ENCODE assay signal across 21 cellular contexts in the genomic region with DNA sequence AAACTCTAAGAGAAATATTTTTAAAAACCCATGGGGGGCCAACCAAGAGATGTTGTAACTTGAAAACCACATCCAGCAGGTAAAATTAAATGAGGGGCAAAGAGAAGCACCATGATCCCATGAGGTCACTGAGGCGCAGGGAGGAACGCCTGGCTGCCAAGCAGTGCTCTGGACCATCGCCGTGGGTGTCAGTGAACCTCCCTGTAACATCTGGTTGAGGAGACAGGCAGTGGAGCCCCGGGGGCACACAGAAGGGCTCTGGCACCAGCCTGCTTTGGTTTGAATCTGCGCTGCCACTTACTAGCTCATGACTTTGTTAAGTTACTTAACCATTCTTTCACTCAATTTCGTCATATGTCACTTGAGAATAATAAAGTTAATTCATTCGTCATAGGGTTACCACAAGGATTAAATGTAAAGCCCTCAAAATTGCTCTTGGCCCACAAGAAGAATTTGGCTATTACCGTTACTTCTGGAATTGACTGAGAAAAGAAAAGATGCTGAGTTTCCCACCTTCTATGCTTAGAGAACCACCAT. TPM values are rescaled to one million over a fixed set of nuclear protein-coding genes. Genes with fewer than 3 reads are reported as not detected.
DNase-seq lines count a peak whose midpoint lies in the region; ATAC-seq and TF ChIP-seq lines count a peak whose summit lies in the region.
"Had no signal": no experiment of that assay in that cellular context is flagged by ENCODE, and none has a peak within 500 bp of the region (broad histone marks: within the 10 kb centered on the region; RNA-seq: fewer than 3 reads in every experiment).

No MANE protein-coding gene starts in this region.

- TF ChIP-seq CTCF in lower leg skin (IDR thresholded peaks at IDR 0.05): no peak
- no peak for TF ChIP-seq CTCF in mucosa of descending colon (IDR thresholded peaks at IDR 0.05)

- peak; percentile 20 for DNase-seq in H4 (ENCODE audit: low spot score)
- DNase-seq in SJCRH30: peak; percentile 44 to 53
- peak; percentile 8 for DNase-seq in amniotic epithelial cell (ENCODE audit: low read depth)
- peak; percentile 3 for DNase-seq in iris pigment epithelial cell (ENCODE audit: low read depth)
- no peak for DNase-seq in lower leg skin (ENCODE audit: low spot score in 2 of 2)
- DNase-seq in T-helper 1 cell: no peak
- DNase-seq in NCI-H1436 treated with DMSO at 0.1 percent for 48 hours (lab: John Stamatoyannopoulos, UW): no peak
- no peak for DNase-seq in mucosa of descending colon
- DNase-seq: CD4-positive, CD25-positive, alpha-beta regulatory T cell; COR-L47; DMS79; GOT3; Karpas-422; NCI-H1048; NCI-H1417 treated with DMSO at 0.1 percent for 48 hours; NCI-H187 treated with DMSO at 0.1 percent for 48 hours; NCI-H2107; NCI-H774; Peyer's patch had no signal

- H3K4me3 ChIP-seq in SJCRH30: no peak overlapping the region
- no peak overlapping the region for H3K4me3 ChIP-seq in lower leg skin (ENCODE audit: low read depth, poor library complexity, severe bottlenecking)
- no peak overlapping the region for H3K4me3 ChIP-seq in mucosa of descending colon
- H3K4me3 ChIP-seq: A549, GM12878, Peyer's patch had no signal

- no peaks in the 10 kb centered on the region; the same call in 1 of the 2 replicates for H3K27me3 ChIP-seq in SJCRH30
- H3K27me3 ChIP-seq: Peyer's patch had no signal

- 71 to 75% methylated on average over 9 of the region's 9 CpGs for WGBS in lower leg skin, 2 donors

- no peak for ATAC-seq in mucosa of descending colon
- ATAC-seq: A549, GM12878 had no signal

- no peak for TF ChIP-seq POLR2A in lower leg skin (IDR thresholded peaks at IDR 0.05)

- no peaks in the 10 kb centered on the region for H3K9me3 ChIP-seq in SJCRH30 (replicated peaks)
- no peaks in the 10 kb centered on the region for H3K9me3 ChIP-seq in mucosa of descending colon
- H3K9me3 ChIP-seq: A549, Peyer's patch had no signal

- H3K36me3 ChIP-seq in SJCRH30 (no peaks in the 10 kb centered on the region), mucosa of descending colon (ENCODE audit: low read depth) (no peaks in the 10 kb centered on the region)
- H3K36me3 ChIP-seq: Peyer's patch had no signal

- H3K4me1 ChIP-seq in SJCRH30 (peaks cover 11% of the 10 kb centered on the region), mucosa of descending colon (ENCODE audit: low read depth) (no peaks in the 10 kb centered on the region)
- H3K4me1 ChIP-seq: A549, Peyer's patch had no signal

- intact Hi-C loops in lower leg skin (cut with DNase I; ENCODE audit: low total_unique reads) (no loop called here), mucosa of descending colon (cut with DNase I, micrococcal nuclease) (no loop called here)

- H3K27ac ChIP-seq in SJCRH30: no peak overlapping the region
- H3K27ac ChIP-seq: A549, Peyer's patch had no signal

RNA-seq across cellular contexts. Expression of a gene that starts 41.6 kb away (rescaled TPM):
- 9.9 and 12.8 TPM in 2 replicates for total RNA-seq in H4 (2014; rRNA removed; shearing (Covaris generic))
- total RNA-seq in SJCRH30 (2014; rRNA removed; shearing (Covaris generic)): 11.0 and 16.0 TPM in 2 replicates
- total RNA-seq in lower leg skin (10 to 100 TPM; 10.1 to 25.6 (median 17.9) TPM), mucosa of descending colon (100 to 1,000 TPM in 1 of 3 donors, 10 to 100 TPM in 2; 30.6 to 115 (median 31.9) TPM)

Comparison
In these comparisons a context has a peak if more than half of its experiments do, and no peak if none do; other contexts are left out.
1. DNase-seq: peak in H4 (single experiment), SJCRH30 (2 of 2), amniotic epithelial cell (single experiment) and iris pigment epithelial cell (single experiment); none in lower leg skin (0 of 2), T-helper 1 cell (0 of 5), NCI-H1436 treated with DMSO at 0.1 percent for 48 hours (single experiment) and mucosa of descending colon (0 of 3).